In genomic region chr5:172186114-172186695, GRCh38 we compare ENCODE assay signal across 11 cellular contexts. TPM values are rescaled to one million over a fixed set of nuclear protein-coding genes. Genes with fewer than 3 reads are reported as not detected.
A peak's percentile ranks its signal among the peaks of the same experiment; 100 is the strongest.
DNase-seq lines count a peak whose midpoint lies in the region; ATAC-seq and TF ChIP-seq lines count a peak whose summit lies in the region.
"Had no signal": no experiment of that assay in that cellular context is flagged by ENCODE, and none has a peak within 500 bp of the region (broad histone marks: within the 10 kb centered on the region; RNA-seq: fewer than 3 reads in every experiment).

No MANE protein-coding gene starts in this region.

- H3K9ac ChIP-seq in smooth muscle cell (ENCODE audit: low read depth): peak overlapping the region; percentile 42

- H3K4me3 ChIP-seq in hepatocyte (no peak overlapping the region), smooth muscle cell (peak overlapping the region; percentile 69)

- H3K27me3 ChIP-seq in hepatocyte (no peaks in the 10 kb centered on the region), smooth muscle cell (ENCODE audit: low read depth) (no peaks in the 10 kb centered on the region)

- H3K9me3 ChIP-seq in hepatocyte (ENCODE audit: low read depth) (no peaks in the 10 kb centered on the region), smooth muscle cell (replicated peaks; ENCODE audit: low read depth) (no peaks in the 10 kb centered on the region)

- H3K9me2 ChIP-seq in hepatocyte (replicated peaks; ENCODE audit: insufficient read depth): no peaks in the 10 kb centered on the region

- POLR2A ChIA-PET in activated CD8-positive, alpha-beta T cell treated with anti-CD3 and anti-CD28 coated beads for 36 hours (lab: Charles Lee): interaction anchor here (0.9 to 7.8 kb wide), 15 partner anchors 8 to 798 kb away, joined by 3 to 124 read pairs (median 5); partner anchors contain the start of genes FBXW11 and NPM1

- no peak for ATAC-seq in activated CD8-positive, alpha-beta T cell treated with anti-CD3 and anti-CD28 coated beads for 36 hours
- ATAC-seq in GM18511 (IDR thresholded peaks at IDR 0.05; ENCODE audit: unreplicated experiment): no peak

- peak overlapping the region; percentile 97 for H3K4me3 Mint-ChIP-seq in T-helper 1 cell treated with Interleukin-12 subunit alpha and Interleukin-12 subunit beta and Interleukin-4 antibody, amounts not matched to agents 30 μg/mL and 1 μg/mL, for 36 hours
- peak overlapping the region; percentile 92 for H3K4me3 Mint-ChIP-seq in activated CD8-positive, alpha-beta T cell treated with anti-CD3 and anti-CD28 coated beads for 36 hours

- peaks cover 38% of the 10 kb centered on the region for H3K79me2 ChIP-seq in hepatocyte
- peaks cover 45% of the 10 kb centered on the region for H3K79me2 ChIP-seq in smooth muscle cell (ENCODE audit: low read depth)

- TF ChIP-seq CTCF in activated CD8-positive, alpha-beta T cell treated with anti-CD3 and anti-CD28 coated beads for 36 hours (IDR thresholded peaks at IDR 0.05): no peak
- no peak for TF ChIP-seq CTCF in hepatocyte (IDR thresholded peaks at IDR 0.05; ENCODE audit: poor library complexity)
- no peak for TF ChIP-seq CTCF in smooth muscle cell (IDR thresholded peaks at IDR 0.05; ENCODE audit: borderline replicate concordance, insufficient read depth, poor library complexity, severe bottlenecking)

- peaks cover 13% of the 10 kb centered on the region for H3F3A ChIP-seq in smooth muscle cell (ENCODE audit: low read depth)

- H2AFZ ChIP-seq in hepatocyte (no peak overlapping the region), smooth muscle cell (ENCODE audit: low read depth) (no peak overlapping the region)

- H3K27ac Mint-ChIP-seq in T-helper 1 cell treated with Interleukin-12 subunit alpha and Interleukin-12 subunit beta and Interleukin-4 antibody, amounts not matched to agents 30 μg/mL and 1 μg/mL, for 36 hours: peak overlapping the region; percentile 95
- H3K27ac Mint-ChIP-seq in activated CD8-positive, alpha-beta T cell treated with anti-CD3 and anti-CD28 coated beads for 36 hours: peak overlapping the region; percentile 96

- peaks cover 5% of the 10 kb centered on the region for H3K27me3 Mint-ChIP-seq in T-helper 1 cell treated with Interleukin-12 subunit alpha and Interleukin-12 subunit beta and Interleukin-4 antibody, amounts not matched to agents 30 μg/mL and 1 μg/mL, for 36 hours (ENCODE audit: low read depth)
- no peaks in the 10 kb centered on the region for H3K27me3 Mint-ChIP-seq in activated CD8-positive, alpha-beta T cell treated with anti-CD3 and anti-CD28 coated beads for 36 hours

- peaks cover 6% of the 10 kb centered on the region for H3K4me1 ChIP-seq in hepatocyte (ENCODE audit: insufficient read depth)
- H3K4me1 ChIP-seq in smooth muscle cell (ENCODE audit: low read depth): peaks cover 14% of the 10 kb centered on the region

- CTCF ChIA-PET in activated CD8-positive, alpha-beta T cell treated with anti-CD3 and anti-CD28 coated beads for 36 hours (lab: Charles Lee): interaction anchor here (0.7 to 8.4 kb wide), 15 partner anchors 7 to 120 kb away, joined by 3 to 129 read pairs (median 7); partner anchors contain the start of gene UBTD2

- no peaks in the 10 kb centered on the region for H3K9me3 Mint-ChIP-seq in T-helper 1 cell treated with Interleukin-12 subunit alpha and Interleukin-12 subunit beta and Interleukin-4 antibody, amounts not matched to agents 30 μg/mL and 1 μg/mL, for 36 hours
- H3K9me3 Mint-ChIP-seq in activated CD8-positive, alpha-beta T cell treated with anti-CD3 and anti-CD28 coated beads for 36 hours: peaks cover 2% of the 10 kb centered on the region

- WGBS in hepatocyte (ENCODE audit: low lambda C conversion rate, missing lambda C conversion rate): 93% methylated on average over 13 of the region's 13 CpGs
- 91% methylated on average over 11 of the region's 13 CpGs for WGBS in smooth muscle cell (ENCODE audit: low lambda C conversion rate)

- H3K4me2 ChIP-seq in hepatocyte (peak overlapping the region; percentile 97), smooth muscle cell (peak overlapping the region; percentile 92)

- H3K36me3 Mint-ChIP-seq in T-helper 1 cell treated with Interleukin-12 subunit alpha and Interleukin-12 subunit beta and Interleukin-4 antibody, amounts not matched to agents 30 μg/mL and 1 μg/mL, for 36 hours (ENCODE audit: low read depth): peaks cover 30% of the 10 kb centered on the region
- peaks cover 51% of the 10 kb centered on the region for H3K36me3 Mint-ChIP-seq in activated CD8-positive, alpha-beta T cell treated with anti-CD3 and anti-CD28 coated beads for 36 hours (ENCODE audit: low read depth)

- H3K36me3 ChIP-seq in hepatocyte (replicated peaks; ENCODE audit: insufficient read depth, low read depth) (no peaks in the 10 kb centered on the region), smooth muscle cell (ENCODE audit: low read depth) (no peaks in the 10 kb centered on the region)

- H3K4me1 Mint-ChIP-seq in T-helper 1 cell treated with Interleukin-12 subunit alpha and Interleukin-12 subunit beta and Interleukin-4 antibody, amounts not matched to agents 30 μg/mL and 1 μg/mL, for 36 hours (ENCODE audit: low read depth): peaks cover 28% of the 10 kb centered on the region
- peaks cover 33% of the 10 kb centered on the region for H3K4me1 Mint-ChIP-seq in activated CD8-positive, alpha-beta T cell treated with anti-CD3 and anti-CD28 coated beads for 36 hours (ENCODE audit: low read depth)

- intact Hi-C loops in activated CD8-positive, alpha-beta T cell treated with anti-CD3 and anti-CD28 coated beads for 36 hours (cut with micrococcal nuclease): loop anchor here (5.0 kb wide), 2 partner anchors 96 to 279 kb away; partner anchors contain the start of gene UBTD2

- H4K20me1 ChIP-seq in hepatocyte (ENCODE audit: insufficient read depth, poor library complexity, severe bottlenecking): no peaks in the 10 kb centered on the region
- peaks cover 8% of the 10 kb centered on the region for H4K20me1 ChIP-seq in smooth muscle cell (ENCODE audit: low read depth)

- no peak for DNase-seq in T-helper 1 cell
- DNase-seq in activated CD8-positive, alpha-beta T cell treated with anti-CD3 and anti-CD28 coated beads for 36 hours: no peak
- DNase-seq in hepatocyte (ENCODE audit: low spot score): no peak
- DNase-seq in smooth muscle cell (lab: John Stamatoyannopoulos, UW; ENCODE audit: unreplicated experiment): no peak
- no peak for DNase-seq in middle frontal gyrus (ENCODE audit: extremely low spot score, low spot score)
- no peak for DNase-seq in NCI-H1105 (lab: John Stamatoyannopoulos, UW)

- no peak overlapping the region for H3K27ac ChIP-seq in hepatocyte
- H3K27ac ChIP-seq in smooth muscle cell (ENCODE audit: low read depth): peak overlapping the region; percentile 67

RNA-seq across cellular contexts. Expression of gene STK10, which starts 1.8 kb away (rescaled TPM):
- 100 to 1,000 TPM; 142 to 143 TPM for total RNA-seq in activated CD8-positive, alpha-beta T cell treated with anti-CD3 and anti-CD28 coated beads for 36 hours
- total RNA-seq in hepatocyte (5.2 and 19.3 TPM in 2 replicates), smooth muscle cell (10.8 and 26.0 TPM in 2 replicates)
- polyA plus RNA-seq in hepatocyte (11.3 and 18.0 TPM in 2 replicates), smooth muscle cell (10.7 and 15.5 TPM in 2 replicates)

RNA-seq across cellular contexts. Expression of gene EFCAB9, which starts 7.8 kb away (rescaled TPM):
- not detected for total RNA-seq in activated CD8-positive, alpha-beta T cell treated with anti-CD3 and anti-CD28 coated beads for 36 hours
- not detected in 2 replicates for total RNA-seq in hepatocyte
- not detected in 2 replicates for polyA plus RNA-seq in hepatocyte
- total RNA-seq in smooth muscle cell: not detected in 2 replicates
- polyA plus RNA-seq in smooth muscle cell: not detected in 2 replicates
- total RNA-seq: A172; esophagus mucosa; T-helper 2 cell treated with Interferon-gamma antibody and Interleukin-4, amounts not matched to agents 100 ng/mL and 5 ng/mL, for 36 hours had no signal
